Comparison of ENCODE assay signal across 10 cellular contexts in genomic region chr11:67409261-67409666, GRCh38. TPM values are rescaled to one million over a fixed set of nuclear protein-coding genes. Genes with fewer than 3 reads are reported as not detected.
DNase-seq lines count a peak whose midpoint lies in the region; ATAC-seq, FAIRE-seq and TF ChIP-seq lines count a peak whose summit lies in the region.
"Had no signal": no experiment of that assay in that cellular context is flagged by ENCODE, and none has a peak within 500 bp of the region (broad histone marks: within the 10 kb centered on the region; RNA-seq: fewer than 3 reads in every experiment).

No MANE protein-coding gene starts in this region.

- no peak overlapping the region for H3K4me3 ChIP-seq in GM23338

- H3K27me3 Mint-ChIP-seq in natural killer cell treated with Interleukin-12 subunit alpha and Interleukin-12 subunit beta and Interleukin-15 and Interleukin-18, amount 100 ng/mL, for 72 hours = no peaks in the 10 kb centered on the region
- H3K27me3 Mint-ChIP-seq in GM23338 (ENCODE audit: insufficient read depth, low read depth, poor library complexity) = peaks cover 33% of the 10 kb centered on the region

- peak; percentile 99 for FAIRE-seq in GM12891 (lab: Jason Lieb, UNC)
- FAIRE-seq: G401.6 had no signal

- H3K4me1 ChIP-seq in GM23338 (ENCODE audit: insufficient read depth) = peaks cover 4% of the 10 kb centered on the region; the same call in 1 of the 2 replicates

- peak; percentile 48; the same call in 1 of the 2 replicates for TF ChIP-seq POLR2A in GM12891 (IDR thresholded peaks at IDR 0.05; ENCODE audit: low read depth, low read length)

- H3K27me3 ChIP-seq in GM23338 (ENCODE audit: insufficient read depth) = peaks cover 10% of the 10 kb centered on the region; the same call in 1 of the 2 replicates

- peak overlapping the region; percentile 83 for H3K4me3 Mint-ChIP-seq in natural killer cell treated with Interleukin-12 subunit alpha and Interleukin-12 subunit beta and Interleukin-15 and Interleukin-18, amount 100 ng/mL, for 72 hours
- H3K4me3 Mint-ChIP-seq in GM23338 = no peak overlapping the region

- no peaks in the 10 kb centered on the region for H3F3A ChIP-seq in GM23338 (replicated peaks; ENCODE audit: low read depth)

- H3K27ac ChIP-seq in GM23338 (ENCODE audit: low read depth) = no peak overlapping the region

- no peak for TF ChIP-seq CTCF in GM23338 (conservative IDR thresholded peaks at IDR 0.05; ENCODE audit: low read depth in 2 of 2)

- H3K79me2 ChIP-seq in GM23338 (replicated peaks; ENCODE audit: insufficient read depth) = no peaks in the 10 kb centered on the region

- H3K36me3 Mint-ChIP-seq in natural killer cell treated with Interleukin-12 subunit alpha and Interleukin-12 subunit beta and Interleukin-15 and Interleukin-18, amount 100 ng/mL, for 72 hours = no peaks in the 10 kb centered on the region
- H3K36me3 Mint-ChIP-seq in GM23338 (ENCODE audit: low read depth) = no peaks in the 10 kb centered on the region

- H3K4me2 ChIP-seq in GM23338 = no peak overlapping the region

- ATAC-seq in HG03175 (IDR thresholded peaks at IDR 0.05; ENCODE audit: unreplicated experiment) (peak; percentile 56), GM23338 (no peak), GM18858 (IDR thresholded peaks at IDR 0.05; ENCODE audit: unreplicated experiment) (no peak), left ventricle myocardium superior (no peak)
- ATAC-seq in natural killer cell treated with Interleukin-12 subunit alpha and Interleukin-12 subunit beta and Interleukin-15 and Interleukin-18, amount 100 ng/mL, for 72 hours = peak; percentile 81 to 84

- intact Hi-C loops in left ventricle myocardium superior (cut with micrococcal nuclease) = no loop called here

- H3K36me3 ChIP-seq in GM23338 (ENCODE audit: insufficient read depth) = no peaks in the 10 kb centered on the region

- H3K9me3 Mint-ChIP-seq in natural killer cell treated with Interleukin-12 subunit alpha and Interleukin-12 subunit beta and Interleukin-15 and Interleukin-18, amount 100 ng/mL, for 72 hours = no peaks in the 10 kb centered on the region
- H3K9me3 Mint-ChIP-seq in GM23338 = no peaks in the 10 kb centered on the region

- H3K9me2 ChIP-seq in GM23338 (ENCODE audit: insufficient read depth) = no peaks in the 10 kb centered on the region

- H3K27ac Mint-ChIP-seq in natural killer cell treated with Interleukin-12 subunit alpha and Interleukin-12 subunit beta and Interleukin-15 and Interleukin-18, amount 100 ng/mL, for 72 hours = peak overlapping the region; percentile 97
- no peak overlapping the region for H3K27ac Mint-ChIP-seq in GM23338

- DNase-seq in GM12891 (ENCODE audit: insufficient read length, low spot score) = peak; percentile 91
- peak; percentile 68 for DNase-seq in activated T-cell treated with anti-CD3 and anti-CD28 coated beads, Interleukin-2, amount 50 U/mL, for 1 hour
- peak; percentile 83 for DNase-seq in natural killer cell treated with Interleukin-12 subunit alpha and Interleukin-12 subunit beta and Interleukin-15 and Interleukin-18, amount 100 ng/mL, for 72 hours (ENCODE audit: low spot score)
- no peak for DNase-seq in GM23338 (ENCODE audit: low spot score)
- no peak for DNase-seq in NCI-H510A treated with DMSO at 0.1 percent for 48 hours (lab: John Stamatoyannopoulos, UW)
- DNase-seq in left ventricle myocardium superior = no peak

- H2AFZ ChIP-seq in GM23338 = no peak overlapping the region

- no peaks in the 10 kb centered on the region for H4K20me1 ChIP-seq in GM23338 (replicated peaks; ENCODE audit: insufficient read depth)

- H3K4me1 Mint-ChIP-seq in natural killer cell treated with Interleukin-12 subunit alpha and Interleukin-12 subunit beta and Interleukin-15 and Interleukin-18, amount 100 ng/mL, for 72 hours (ENCODE audit: low read depth in 2 of 2) = peaks cover 54 to 61% of the 10 kb centered on the region in 2 donors
- H3K4me1 Mint-ChIP-seq in GM23338 = peaks cover 21% of the 10 kb centered on the region

TF ChIP-seq in GM12891, 5 proteins besides CTCF, POLR2A, EP300 and RAD21:
- TF ChIP-seq POU2F2 (IDR thresholded peaks at IDR 0.05; ENCODE audit: low read depth, low read length) (no peak), POLR2AphosphoS5 (IDR thresholded peaks at IDR 0.05; ENCODE audit: low read depth, low read length) (peak; percentile 68), SPI1 (IDR thresholded peaks at IDR 0.05; ENCODE audit: low read depth, low read length) (0 out of 2 replicates have a peak, but pooled peaks have one; percentile 31), TAF1 (IDR thresholded peaks at IDR 0.05; ENCODE audit: low read depth, low read length) (peak; percentile 31; the same call in 1 of the 2 replicates), PAX5 (IDR thresholded peaks at IDR 0.05; ENCODE audit: insufficient read depth, low read length, severe bottlenecking) (no peak)
TF ChIP-seq in GM12891: peak in this region for 3.

TF ChIP-seq in GM23338, 12 proteins besides CTCF, POLR2A, EP300 and RAD21 (continues in another document):
- TF ChIP-seq NANOG (IDR thresholded peaks at IDR 0.05; ENCODE audit: borderline replicate concordance) (no peak), ETS1 (IDR thresholded peaks at IDR 0.05) (no peak)

RNA-seq across cellular contexts. Expression of gene TBC1D10C, which starts 5.4 kb away (rescaled TPM):
- 37.0 TPM for polyA plus RNA-seq in GM12891 (2012; ENCODE audit: low read depth, missing spikeins)
- total RNA-seq in natural killer cell treated with Interleukin-12 subunit alpha and Interleukin-12 subunit beta and Interleukin-15 and Interleukin-18, amount 100 ng/mL, for 72 hours = 10 to 100 TPM; 79.5 to 88.8 TPM
- 0.31 and 0.35 TPM in 2 replicates for total RNA-seq in GM23338 (2014; rRNA removed; shearing (Covaris generic))
- 0.17 and 0.31 TPM in 2 replicates for polyA plus RNA-seq in GM23338 (2016; fragmentation: Nextera tagmentation; extraction: Ambion mirVana)
- total RNA-seq in left ventricle myocardium superior = 0.87 TPM
- total RNA-seq: fibroblast of lung had no signal

RNA-seq across cellular contexts. Expression of gene CARNS1, which starts 6.2 kb away (rescaled TPM):
- 0.23 TPM for polyA plus RNA-seq in GM12891 (2012; ENCODE audit: low read depth, missing spikeins)
- 1 to 10 TPM; 2.3 to 4.9 TPM for total RNA-seq in natural killer cell treated with Interleukin-12 subunit alpha and Interleukin-12 subunit beta and Interleukin-15 and Interleukin-18, amount 100 ng/mL, for 72 hours
- 0.27 and 0.76 TPM in 2 replicates for total RNA-seq in GM23338 (2014; rRNA removed; shearing (Covaris generic))
- polyA plus RNA-seq in GM23338 (2016; fragmentation: Nextera tagmentation; extraction: Ambion mirVana) = 0.52 and 0.63 TPM in 2 replicates
- 18.0 TPM for total RNA-seq in left ventricle myocardium superior

RNA-seq across cellular contexts. Expression of gene PPP1CA, which starts 7.6 kb away (rescaled TPM):
- polyA plus RNA-seq in GM12891 (2012; ENCODE audit: low read depth, missing spikeins) = 202 TPM
- 100 to 1,000 TPM; 317 to 378 TPM for total RNA-seq in natural killer cell treated with Interleukin-12 subunit alpha and Interleukin-12 subunit beta and Interleukin-15 and Interleukin-18, amount 100 ng/mL, for 72 hours
- 227 and 237 TPM in 2 replicates for total RNA-seq in GM23338 (2014; rRNA removed; shearing (Covaris generic))
- polyA plus RNA-seq in GM23338 (2016; fragmentation: Nextera tagmentation; extraction: Ambion mirVana) = 217 TPM in 2 replicates
- 106 TPM for total RNA-seq in left ventricle myocardium superior

RNA-seq across cellular contexts. Expression of gene RAD9A, which starts 17.5 kb away (rescaled TPM):
- 17.9 TPM for polyA plus RNA-seq in GM12891 (2012; ENCODE audit: low read depth, missing spikeins)
- 10 to 100 TPM; 25.9 to 47.8 TPM for total RNA-seq in natural killer cell treated with Interleukin-12 subunit alpha and Interleukin-12 subunit beta and Interleukin-15 and Interleukin-18, amount 100 ng/mL, for 72 hours
- 13.9 and 16.5 TPM in 2 replicates for total RNA-seq in GM23338 (2014; rRNA removed; shearing (Covaris generic))
- polyA plus RNA-seq in GM23338 (2016; fragmentation: Nextera tagmentation; extraction: Ambion mirVana) = 17.0 and 18.9 TPM in 2 replicates
- 5.8 TPM for total RNA-seq in left ventricle myocardium superior

RNA-seq across cellular contexts. Expression of gene RPS6KB2, which starts 19.0 kb away (rescaled TPM):
- 38.0 TPM for polyA plus RNA-seq in GM12891 (2012; ENCODE audit: low read depth, missing spikeins)
- total RNA-seq in natural killer cell treated with Interleukin-12 subunit alpha and Interleukin-12 subunit beta and Interleukin-15 and Interleukin-18, amount 100 ng/mL, for 72 hours = 100 to 1,000 TPM in 1 of 2 donors, 10 to 100 TPM in 1; 95.8 to 112 TPM
- total RNA-seq in GM23338 (2014; rRNA removed; shearing (Covaris generic)) = 41.3 and 48.2 TPM in 2 replicates
- 27.7 and 29.5 TPM in 2 replicates for polyA plus RNA-seq in GM23338 (2016; fragmentation: Nextera tagmentation; extraction: Ambion mirVana)
- total RNA-seq in left ventricle myocardium superior = 25.1 TPM

Comparison
In these comparisons a context has a peak if more than half of its experiments do, and no peak if none do; other contexts are left out.
1. DNase-seq: peak in GM12891 (single experiment), activated T-cell treated with anti-CD3 and anti-CD28 coated beads, Interleukin-2, amount 50 U/mL, for 1 hour (single experiment) and natural killer cell treated with Interleukin-12 subunit alpha and Interleukin-12 subunit beta and Interleukin-15 and Interleukin-18, amount 100 ng/mL, for 72 hours (single experiment); none in GM23338 (single experiment), NCI-H510A treated with DMSO at 0.1 percent for 48 hours (single experiment) and left ventricle myocardium superior (single experiment).
2. ATAC-seq: peak in HG03175 (single experiment) and natural killer cell treated with Interleukin-12 subunit alpha and Interleukin-12 subunit beta and Interleukin-15 and Interleukin-18, amount 100 ng/mL, for 72 hours (2 of 2); none in GM23338 (single experiment), GM18858 (single experiment) and left ventricle myocardium superior (single experiment).
3. RNA of gene TBC1D10C, which starts 5.4 kb away (total RNA-seq): 79.5 to 88.8 TPM in natural killer cell treated with Interleukin-12 subunit alpha and Interleukin-12 subunit beta and Interleukin-15 and Interleukin-18, amount 100 ng/mL, for 72 hours; 0.87 TPM in left ventricle myocardium superior (single experiment) and 0.31 to 0.35 TPM in GM23338; every median in the first group is over 10 times any median in the second.